Comparison of ENCODE assay signal across 21 cellular contexts in genomic region chr7:139576179-139576973, GRCh38. TPM values are rescaled to one million over a fixed set of nuclear protein-coding genes. Genes with fewer than 3 reads are reported as not detected.
DNase-seq lines count a peak whose midpoint lies in the region; ATAC-seq and TF ChIP-seq lines count a peak whose summit lies in the region.
"Had no signal": no experiment of that assay in that cellular context is flagged by ENCODE, and none has a peak within 500 bp of the region (broad histone marks: within the 10 kb centered on the region; RNA-seq: fewer than 3 reads in every experiment).

No MANE protein-coding gene starts in this region.

- no peaks in the 10 kb centered on the region for H3K9me3 ChIP-seq in IMR-90 (ENCODE audit: control insufficient read depth, insufficient read depth, low read length)
- H3K9me3 ChIP-seq: BE2C, Peyer's patch had no signal

- POLR2A ChIA-PET in IMR-90 (lab: Charles Lee; ENCODE audit: unreplicated experiment): no interaction called here

- intact Hi-C loops in IMR-90 (cut with micrococcal nuclease): no loop called here

- H2BK15ac ChIP-seq in IMR-90 (ENCODE audit: low read depth, low read length): no peak overlapping the region

- H3K4me2 ChIP-seq in IMR-90 (ENCODE audit: low read depth, low read length): no peak overlapping the region
- H3K4me2 ChIP-seq: KMS-11 had no signal

- WGBS in IMR-90 (ENCODE audit: extremely low coverage in 2 of 2, insufficient read length in 1 of 2), 2 experiments: 97% methylated on average over 9 of the region's 11 CpGs; no CpG with 5 or more reads in 1 of the 2 experiments

- no peak overlapping the region for H2BK20ac ChIP-seq in IMR-90 (ENCODE audit: low read depth, low read length)

- H3K4me3 Mint-ChIP-seq in immature natural killer cell: no peak overlapping the region
- no peak overlapping the region for H3K4me3 Mint-ChIP-seq in stimulated activated effector memory CD8-positive, alpha-beta T cell treated with anti-CD3 and anti-CD28 coated beads, Interleukin-12 subunit alpha, Interleukin-12 subunit beta, amount 100 ng/mL, for 72 hours
- H3K4me3 Mint-ChIP-seq: CD4-positive, alpha-beta T cell had no signal

- no peak for TF ChIP-seq POLR2A in IMR-90 (IDR thresholded peaks at IDR 0.05; ENCODE audit: low read depth, low read length)

- CTCF ChIA-PET in IMR-90 (lab: Yijun Ruan, JAX): no interaction called here

- no peak overlapping the region for H3K14ac ChIP-seq in IMR-90 (replicated peaks; ENCODE audit: low read depth, low read length)

- H3K27me3 Mint-ChIP-seq in immature natural killer cell (ENCODE audit: low read depth in 3 of 3): peaks cover 0 to 11% (median 9%) of the 10 kb centered on the region in 3 donors
- H3K27me3 Mint-ChIP-seq: CD4-positive, alpha-beta T cell had no signal

- peaks cover 82% of the 10 kb centered on the region for H3K36me3 ChIP-seq in IMR-90 (ENCODE audit: control insufficient read depth, insufficient read depth, low read length)
- H3K36me3 ChIP-seq: BE2C had no signal

- in situ Hi-C loops in IMR-90 (cut with MboI; ENCODE audit: low sequenced_read_pairs): no loop called here

- no peak overlapping the region for H3K23ac ChIP-seq in IMR-90 (ENCODE audit: low read depth, low read length)

- H2AK5ac ChIP-seq in IMR-90 (ENCODE audit: low read depth, low read length): no peak overlapping the region

- DNase-seq in D341Med (ENCODE audit: low spot score): peak; percentile 10
- no peak for DNase-seq in IMR-90
- no peak for DNase-seq in immature natural killer cell
- DNase-seq in stimulated activated effector memory CD8-positive, alpha-beta T cell treated with anti-CD3 and anti-CD28 coated beads, Interleukin-12 subunit alpha, Interleukin-12 subunit beta, amount 100 ng/mL, for 72 hours (ENCODE audit: low spot score in 2 of 2): no peak
- DNase-seq in NCI-H510A (lab: John Stamatoyannopoulos, UW): no peak
- DNase-seq in foreskin melanocyte: no peak
- DNase-seq: BE2C; CD4-positive, alpha-beta T cell; DMS79; NCI-H1092; NCI-H146; NCI-H2107; NCI-H2227 treated with DMSO at 0.1 percent for 48 hours; NCI-H524 treated with DMSO at 0.1 percent for 48 hours; Peyer's patch; SHP77 treated with DMSO at 0.1 percent for 48 hours had no signal

- H2BK5ac ChIP-seq in IMR-90 (ENCODE audit: low read depth, low read length, poor library complexity, severe bottlenecking): no peak overlapping the region

- H3K4me3 ChIP-seq in IMR-90 (ENCODE audit: insufficient read depth, low read depth, low read length): no peak overlapping the region
- H3K4me3 ChIP-seq: Peyer's patch had no signal

- no peak overlapping the region for H3K9ac ChIP-seq in IMR-90 (ENCODE audit: low read depth, low read length)
- H3K9ac ChIP-seq: KMS-11 had no signal

- H2AFZ ChIP-seq in IMR-90 (replicated peaks; ENCODE audit: low read length, poor library complexity): no peak overlapping the region

- dilution Hi-C loops in IMR-90 (cut with HindIII; ENCODE audit: low sequenced_read_pairs, unreplicated experiment): no loop called here

- H3K27ac ChIP-seq in IMR-90 (ENCODE audit: insufficient read depth, low read length): no peak overlapping the region
- H3K27ac ChIP-seq: KMS-11, Peyer's patch had no signal

- no peak overlapping the region for H4K8ac ChIP-seq in IMR-90 (ENCODE audit: low read depth in 2 of 2, low read length in 2 of 2)

- TF ChIP-seq CTCF in IMR-90 (conservative IDR thresholded peaks at IDR 0.05; ENCODE audit: low read depth, low read length): no peak

- no peak overlapping the region for H3K18ac ChIP-seq in IMR-90 (ENCODE audit: low read depth, low read length)

- peaks cover 9 to 30% (median 16%) of the 10 kb centered on the region in 3 donors for H3K36me3 Mint-ChIP-seq in immature natural killer cell
- peaks cover 81% of the 10 kb centered on the region for H3K36me3 Mint-ChIP-seq in stimulated activated effector memory CD8-positive, alpha-beta T cell treated with anti-CD3 and anti-CD28 coated beads, Interleukin-12 subunit alpha, Interleukin-12 subunit beta, amount 100 ng/mL, for 72 hours

- H3K79me1 ChIP-seq in IMR-90 (ENCODE audit: low read depth in 1 of 2, low read length in 2 of 2): peaks cover 8 to 34% of the 10 kb centered on the region in 2 experiments; a peak in 3 of 4 replicates

- H3K27ac Mint-ChIP-seq in immature natural killer cell: peak overlapping the region in 4 of 6 donors; percentile 12 to 45 (median 28)
- H3K27ac Mint-ChIP-seq in stimulated activated effector memory CD8-positive, alpha-beta T cell treated with anti-CD3 and anti-CD28 coated beads, Interleukin-12 subunit alpha, Interleukin-12 subunit beta, amount 100 ng/mL, for 72 hours: no peak overlapping the region
- H3K27ac Mint-ChIP-seq: CD4-positive, alpha-beta T cell had no signal

- H3K9me1 ChIP-seq in IMR-90 (ENCODE audit: insufficient read depth, low read length): no peaks in the 10 kb centered on the region

- TF ChIP-seq RAD21 in IMR-90 (IDR thresholded peaks at IDR 0.05; ENCODE audit: low read length): no peak

- H2AK9ac ChIP-seq in IMR-90 (replicated peaks; ENCODE audit: low read depth, low read length, poor library complexity): peak overlapping the region; percentile 62

- H3K27me3 ChIP-seq in IMR-90 (ENCODE audit: control insufficient read depth, insufficient read depth, low read length): no peaks in the 10 kb centered on the region
- H3K27me3 ChIP-seq: BE2C, Peyer's patch had no signal

- H3K4me1 ChIP-seq in IMR-90 (ENCODE audit: control insufficient read depth, insufficient read depth, low read length): no peaks in the 10 kb centered on the region
- H3K4me1 ChIP-seq: BE2C, Peyer's patch had no signal

- no peak overlapping the region for H4K5ac ChIP-seq in IMR-90 (ENCODE audit: low read depth, low read length)

- no peaks in the 10 kb centered on the region for H3K9me3 Mint-ChIP-seq in immature natural killer cell
- no peaks in the 10 kb centered on the region for H3K9me3 Mint-ChIP-seq in stimulated activated effector memory CD8-positive, alpha-beta T cell treated with anti-CD3 and anti-CD28 coated beads, Interleukin-12 subunit alpha, Interleukin-12 subunit beta, amount 100 ng/mL, for 72 hours
- H3K9me3 Mint-ChIP-seq: CD4-positive, alpha-beta T cell had no signal

- BruUV-seq in IMR-90 (replicated peaks; lab: Mats Ljungman, UMichigan): no TSS peak

- H3K4ac ChIP-seq in IMR-90 (ENCODE audit: low read depth, low read length): no peak overlapping the region

- ATAC-seq in IMR-90 (ENCODE audit: low read depth) (no peak), HG03439 (IDR thresholded peaks at IDR 0.05; ENCODE audit: unreplicated experiment) (no peak), GM18909 (IDR thresholded peaks at IDR 0.05; ENCODE audit: poor library complexity, unreplicated experiment) (no peak)
- peak; percentile 39 for ATAC-seq in stimulated activated effector memory CD8-positive, alpha-beta T cell treated with anti-CD3 and anti-CD28 coated beads, Interleukin-12 subunit alpha, Interleukin-12 subunit beta, amount 100 ng/mL, for 72 hours
- ATAC-seq: HCT116 had no signal

- no peak overlapping the region for H4K91ac ChIP-seq in IMR-90 (ENCODE audit: insufficient read depth, low read depth, low read length)

- peaks cover 9% of the 10 kb centered on the region; the same call in 1 of the 2 replicates for H4K20me1 ChIP-seq in IMR-90 (ENCODE audit: insufficient read depth, low read length)

- no peak overlapping the region for H3K56ac ChIP-seq in IMR-90 (ENCODE audit: extremely low read depth, insufficient read depth, low read length)

- no peaks in the 10 kb centered on the region for H3K4me1 Mint-ChIP-seq in immature natural killer cell
- H3K4me1 Mint-ChIP-seq in stimulated activated effector memory CD8-positive, alpha-beta T cell treated with anti-CD3 and anti-CD28 coated beads, Interleukin-12 subunit alpha, Interleukin-12 subunit beta, amount 100 ng/mL, for 72 hours: no peaks in the 10 kb centered on the region

- H2BK120ac ChIP-seq in IMR-90 (ENCODE audit: low read depth, low read length): no peak overlapping the region

TF ChIP-seq in IMR-90, 13 proteins besides CTCF, POLR2A, EP300 and RAD21:
- no peak for TF ChIP-seq RFX5 (IDR thresholded peaks at IDR 0.05; ENCODE audit: low read depth, low read length)
- no peak for TF ChIP-seq CEBPB (IDR thresholded peaks at IDR 0.05; ENCODE audit: low read depth, low read length)
- no peak for TF ChIP-seq NFE2L2 (IDR thresholded peaks at IDR 0.05; ENCODE audit: low read depth, low read length)
- no peak for TF ChIP-seq MAZ (IDR thresholded peaks at IDR 0.05; ENCODE audit: borderline replicate concordance, low read depth, low read length)
- no peak for TF ChIP-seq CHD1 (IDR thresholded peaks at IDR 0.05; ENCODE audit: low read depth, low read length)
- TF ChIP-seq, protein P1, sequence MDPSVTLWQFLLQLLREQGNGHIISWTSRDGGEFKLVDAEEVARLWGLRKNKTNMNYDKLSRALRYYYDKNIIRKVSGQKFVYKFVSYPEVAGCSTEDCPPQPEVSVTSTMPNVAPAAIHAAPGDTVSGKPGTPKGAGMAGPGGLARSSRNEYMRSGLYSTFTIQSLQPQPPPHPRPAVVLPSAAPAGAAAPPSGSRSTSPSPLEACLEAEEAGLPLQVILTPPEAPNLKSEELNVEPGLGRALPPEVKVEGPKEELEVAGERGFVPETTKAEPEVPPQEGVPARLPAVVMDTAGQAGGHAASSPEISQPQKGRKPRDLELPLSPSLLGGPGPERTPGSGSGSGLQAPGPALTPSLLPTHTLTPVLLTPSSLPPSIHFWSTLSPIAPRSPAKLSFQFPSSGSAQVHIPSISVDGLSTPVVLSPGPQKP (IDR thresholded peaks at IDR 0.05; ENCODE audit: borderline replicate concordance, low read depth, low read length): no peak
- no peak for TF ChIP-seq RCOR1 (IDR thresholded peaks at IDR 0.05; ENCODE audit: insufficient replicate concordance, low read length)
- TF ChIP-seq, protein P2, sequence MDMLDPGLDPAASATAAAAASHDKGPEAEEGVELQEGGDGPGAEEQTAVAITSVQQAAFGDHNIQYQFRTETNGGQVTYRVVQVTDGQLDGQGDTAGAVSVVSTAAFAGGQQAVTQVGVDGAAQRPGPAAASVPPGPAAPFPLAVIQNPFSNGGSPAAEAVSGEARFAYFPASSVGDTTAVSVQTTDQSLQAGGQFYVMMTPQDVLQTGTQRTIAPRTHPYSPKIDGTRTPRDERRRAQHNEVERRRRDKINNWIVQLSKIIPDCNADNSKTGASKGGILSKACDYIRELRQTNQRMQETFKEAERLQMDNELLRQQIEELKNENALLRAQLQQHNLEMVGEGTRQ (IDR thresholded peaks at IDR 0.05; ENCODE audit: low read depth, low read length): no peak
- TF ChIP-seq BHLHE40 (IDR thresholded peaks at IDR 0.05; ENCODE audit: low read depth, low read length): no peak

RNA-seq across cellular contexts. Expression of gene CLEC2L, which starts 52.9 kb away (rescaled TPM):
- not detected in 2 replicates for total RNA-seq in IMR-90 (2012; rRNA removed)
- polyA plus RNA-seq in IMR-90 (2012; rRNA removed) (not detected in 2 replicates), immature natural killer cell (under 1 TPM in 1 of 3 donors, not detected in 2; 0.19 TPM)
- polyA plus RNA-seq in IMR-90 (2012; cell fraction: cytosol; rRNA removed): not detected in 2 replicates
- polyA plus RNA-seq in IMR-90 (2012; cell fraction: nucleus; rRNA removed; ENCODE audit: low replicate concordance): 0.03 and 0.07 TPM in 2 replicates
- total RNA-seq: CD4-positive, alpha-beta T cell; MCF 10A; Peyer's patch had no signal
